Comparison of ENCODE assay signal across 8 cellular contexts in genomic region chr12:76763746-76764675, GRCh38.
A peak's percentile ranks its signal among the peaks of the same experiment; 100 is the strongest.
DNase-seq lines count a peak whose midpoint lies in the region; ATAC-seq and TF ChIP-seq lines count a peak whose summit lies in the region.

A gene with protein sequence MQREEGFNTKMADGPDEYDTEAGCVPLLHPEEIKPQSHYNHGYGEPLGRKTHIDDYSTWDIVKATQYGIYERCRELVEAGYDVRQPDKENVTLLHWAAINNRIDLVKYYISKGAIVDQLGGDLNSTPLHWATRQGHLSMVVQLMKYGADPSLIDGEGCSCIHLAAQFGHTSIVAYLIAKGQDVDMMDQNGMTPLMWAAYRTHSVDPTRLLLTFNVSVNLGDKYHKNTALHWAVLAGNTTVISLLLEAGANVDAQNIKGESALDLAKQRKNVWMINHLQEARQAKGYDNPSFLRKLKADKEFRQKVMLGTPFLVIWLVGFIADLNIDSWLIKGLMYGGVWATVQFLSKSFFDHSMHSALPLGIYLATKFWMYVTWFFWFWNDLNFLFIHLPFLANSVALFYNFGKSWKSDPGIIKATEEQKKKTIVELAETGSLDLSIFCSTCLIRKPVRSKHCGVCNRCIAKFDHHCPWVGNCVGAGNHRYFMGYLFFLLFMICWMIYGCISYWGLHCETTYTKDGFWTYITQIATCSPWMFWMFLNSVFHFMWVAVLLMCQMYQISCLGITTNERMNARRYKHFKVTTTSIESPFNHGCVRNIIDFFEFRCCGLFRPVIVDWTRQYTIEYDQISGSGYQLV (plus strand): TSS chr12:76764115. CDS start chr12:76764237, 122 bp downstream.

- peak within 1 kb of the TSS; percentile 95 for H3K4me3 ChIP-seq in GM06990 (replicated peaks; ENCODE audit: low read depth, low read length)
- H3K4me3 ChIP-seq in SK-N-MC = peak within 1 kb of the TSS; percentile 84

- CTCF ChIA-PET in activated naive CD4-positive, alpha-beta T cell treated with anti-CD3 and anti-CD28 coated beads, Interleukin-2, amount 10 ng/mL, durations not matched to agents 7 days and 5 days (lab: Charles Lee) = no interaction called here

- H3K4me3 Mint-ChIP-seq in activated naive CD4-positive, alpha-beta T cell treated with anti-CD3 and anti-CD28 coated beads, Interleukin-2, amount 10 ng/mL, durations not matched to agents 7 days and 5 days = peak within 1 kb of the TSS; percentile 95

- ATAC-seq in HG02588 (IDR thresholded peaks at IDR 0.05; ENCODE audit: unreplicated experiment) = peak; percentile 90

- H3K9me3 ChIP-seq in SK-N-MC (ENCODE audit: low read depth, low read length) = no peaks in the 10 kb centered on the region

- peaks cover 37% of the 10 kb centered on the region for H3K4me1 Mint-ChIP-seq in activated naive CD4-positive, alpha-beta T cell treated with anti-CD3 and anti-CD28 coated beads, Interleukin-2, amount 10 ng/mL, durations not matched to agents 7 days and 5 days

- H3K36me3 ChIP-seq in GM06990 (ENCODE audit: control insufficient read depth, insufficient read depth, low read length) (no peaks in the 10 kb centered on the region), SK-N-MC (ENCODE audit: insufficient read depth, low read length) (peaks cover 3% of the 10 kb centered on the region; the same call in 1 of the 2 replicates)

- peak within 1 kb of the TSS; percentile 87 for H3K27ac ChIP-seq in SK-N-MC
- H3K27ac ChIP-seq in substantia nigra (ENCODE audit: low read depth, low read length, poor library complexity, severe bottlenecking) = peak within 1 kb of the TSS; percentile 92

- peaks cover 17% of the 10 kb centered on the region for H3K27me3 Mint-ChIP-seq in activated naive CD4-positive, alpha-beta T cell treated with anti-CD3 and anti-CD28 coated beads, Interleukin-2, amount 10 ng/mL, durations not matched to agents 7 days and 5 days

- H3K36me3 Mint-ChIP-seq in activated naive CD4-positive, alpha-beta T cell treated with anti-CD3 and anti-CD28 coated beads, Interleukin-2, amount 10 ng/mL, durations not matched to agents 7 days and 5 days = peaks cover 8% of the 10 kb centered on the region

- H3K9me3 Mint-ChIP-seq in activated naive CD4-positive, alpha-beta T cell treated with anti-CD3 and anti-CD28 coated beads, Interleukin-2, amount 10 ng/mL, durations not matched to agents 7 days and 5 days = no peaks in the 10 kb centered on the region

- peak within 1 kb of the TSS; percentile 93 for H3K9ac ChIP-seq in SK-N-MC (ENCODE audit: insufficient read length)

- DNase-seq in GM06990 (ENCODE audit: extremely low read depth, insufficient read length) (peak; percentile 98), NCI-H1048 (lab: John Stamatoyannopoulos, UW) (peak; percentile 72), SK-N-MC (ENCODE audit: low read depth, low spot score) (peak; percentile 39), germinal center (ENCODE audit: low spot score) (peak; percentile 91), non-pigmented ciliary epithelial cell (ENCODE audit: low read depth) (peak; percentile 55), substantia nigra (lab: John Stamatoyannopoulos, UW) (peak; percentile 59 to 98 (median 86))
- DNase-seq in activated naive CD4-positive, alpha-beta T cell treated with anti-CD3 and anti-CD28 coated beads, Interleukin-2, amount 10 ng/mL, durations not matched to agents 7 days and 5 days = peak; percentile 95

- TF ChIP-seq CTCF in GM06990 (IDR thresholded peaks at IDR 0.05; ENCODE audit: insufficient read depth, low read length, poor library complexity, severe bottlenecking) = no peak

- no peaks in the 10 kb centered on the region for H3K27me3 ChIP-seq in GM06990 (replicated peaks; ENCODE audit: control insufficient read depth, insufficient read depth, low read length)

- peak within 1 kb of the TSS; percentile 97 for H3K27ac Mint-ChIP-seq in activated naive CD4-positive, alpha-beta T cell treated with anti-CD3 and anti-CD28 coated beads, Interleukin-2, amount 10 ng/mL, durations not matched to agents 7 days and 5 days

Comparison
In these comparisons a context has a peak if more than half of its experiments do, and no peak if none do; other contexts are left out.
1. Peak in every context shown above with its lines: DNase-seq, ATAC-seq, H3K4me3 ChIP-seq and H3K27ac ChIP-seq.
2. DNase-seq: peak in every context shown above with its lines; median percentile 98 in GM06990; 95 in activated naive CD4-positive, alpha-beta T cell treated with anti-CD3 and anti-CD28 coated beads, Interleukin-2, amount 10 ng/mL, durations not matched to agents 7 days and 5 days; 91 in germinal center; 86 in substantia nigra; 72 in NCI-H1048; 55 in non-pigmented ciliary epithelial cell; 39 in SK-N-MC.